Comparison of ENCODE assay signal across 15 cellular contexts in the genomic region with DNA sequence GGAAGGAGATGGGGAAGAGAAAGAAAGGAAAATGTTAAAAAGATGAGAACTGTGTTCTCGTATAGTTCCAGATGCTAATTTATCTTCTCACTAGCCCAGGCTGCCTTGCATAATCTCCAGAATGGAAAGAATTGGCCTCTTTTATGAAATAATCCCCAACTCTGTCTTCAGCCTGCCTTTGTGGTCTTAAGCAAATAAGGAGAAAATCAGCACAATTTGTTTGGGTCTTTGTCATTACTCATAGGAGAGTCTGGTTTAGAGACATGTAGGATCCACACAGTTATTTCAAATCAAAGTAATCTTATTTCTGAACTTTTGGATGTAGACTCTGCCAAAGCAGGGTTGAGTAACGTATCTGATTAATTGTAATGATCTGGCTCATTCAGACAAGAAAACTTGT. TPM values are rescaled to one million over a fixed set of nuclear protein-coding genes. Genes with fewer than 3 reads are reported as not detected.
DNase-seq lines count a peak whose midpoint lies in the region; ATAC-seq and TF ChIP-seq lines count a peak whose summit lies in the region.
"Had no signal": no experiment of that assay in that cellular context is flagged by ENCODE, and none has a peak within 500 bp of the region (broad histone marks: within the 10 kb centered on the region; RNA-seq: fewer than 3 reads in every experiment).

No MANE protein-coding gene starts in this region.

- peaks cover 10% of the 10 kb centered on the region for H3K27me3 ChIP-seq in adipocyte (replicated peaks; ENCODE audit: control insufficient read depth, insufficient read depth, low read length)
- no peaks in the 10 kb centered on the region for H3K27me3 ChIP-seq in hepatocyte
- H3K27me3 ChIP-seq: BLaER1 treated with 17β-estradiol and CSF1 and Interleukin-3, amounts not matched to agents 10 nM and 100 nM had no signal

- no peak for ATAC-seq in HG03469 (IDR thresholded peaks at IDR 0.05; ENCODE audit: unreplicated experiment)
- no peak for ATAC-seq in GM21447 (IDR thresholded peaks at IDR 0.05; ENCODE audit: unreplicated experiment)
- ATAC-seq: HepG2 had no signal

- no peak overlapping the region for H2AFZ ChIP-seq in hepatocyte

- 94% methylated on average over 2 of the region's 2 CpGs for WGBS in hepatocyte (ENCODE audit: low lambda C conversion rate, missing lambda C conversion rate)

- H3K27ac ChIP-seq in coronary artery (no peak overlapping the region), hepatocyte (no peak overlapping the region)
- H3K27ac ChIP-seq: 22Rv1; BLaER1 treated with 17β-estradiol and CSF1 and Interleukin-3, amounts not matched to agents 10 nM and 100 nM had no signal

- H3K4me3 ChIP-seq in AG09309 (ENCODE audit: control insufficient read depth, low read depth, low read length): no peak overlapping the region
- H3K4me3 ChIP-seq in adipocyte (ENCODE audit: low read length): no peak overlapping the region
- H3K4me3 ChIP-seq in fibroblast of mammary gland (ENCODE audit: control insufficient read depth, low read depth, low read length): no peak overlapping the region
- H3K4me3 ChIP-seq in skeletal muscle cell (ENCODE audit: low read depth, low read length): no peak overlapping the region
- no peak overlapping the region for H3K4me3 ChIP-seq in coronary artery
- no peak overlapping the region for H3K4me3 ChIP-seq in hepatocyte
- H3K4me3 ChIP-seq: BLaER1 treated with 17β-estradiol and CSF1 and Interleukin-3, amounts not matched to agents 10 nM and 100 nM had no signal

- H3K9ac ChIP-seq in adipocyte (ENCODE audit: low read length): no peak overlapping the region
- H3K9ac ChIP-seq: BLaER1 treated with 17β-estradiol and CSF1 and Interleukin-3, amounts not matched to agents 10 nM and 100 nM had no signal

- H4K20me1 ChIP-seq in hepatocyte (ENCODE audit: insufficient read depth, poor library complexity, severe bottlenecking): no peaks in the 10 kb centered on the region
- H4K20me1 ChIP-seq: BLaER1 treated with 17β-estradiol and CSF1 and Interleukin-3, amounts not matched to agents 10 nM and 100 nM had no signal

- H3K4me1 ChIP-seq in adipocyte (ENCODE audit: control insufficient read depth, insufficient read depth, low read length) (peaks cover 5% of the 10 kb centered on the region), hepatocyte (ENCODE audit: insufficient read depth) (no peaks in the 10 kb centered on the region)

- H3K36me3 ChIP-seq in adipocyte (ENCODE audit: control insufficient read depth, insufficient read depth, low read length, severe bottlenecking): no peaks in the 10 kb centered on the region
- H3K36me3 ChIP-seq in hepatocyte (replicated peaks; ENCODE audit: insufficient read depth, low read depth): no peaks in the 10 kb centered on the region
- H3K36me3 ChIP-seq: BLaER1 treated with 17β-estradiol and CSF1 and Interleukin-3, amounts not matched to agents 10 nM and 100 nM had no signal

- DNase-seq in AG09309 (ENCODE audit: low read depth): peak; percentile 8
- DNase-seq in adipocyte (ENCODE audit: low read depth): peak; percentile 77
- peak; percentile 5 for DNase-seq in fibroblast of mammary gland (ENCODE audit: low read depth)
- peak; percentile 2 for DNase-seq in skeletal muscle cell (ENCODE audit: low read depth)
- no peak for DNase-seq in coronary artery (ENCODE audit: low spot score)
- DNase-seq in hepatocyte (ENCODE audit: low spot score): no peak
- DNase-seq: AML-193; CD4-positive, CD25-positive, alpha-beta regulatory T cell; DMS53; GF-D8 had no signal

- no peaks in the 10 kb centered on the region for H3K9me2 ChIP-seq in hepatocyte (replicated peaks; ENCODE audit: insufficient read depth)

- H3K79me2 ChIP-seq in hepatocyte: no peaks in the 10 kb centered on the region

- no peak for TF ChIP-seq CTCF in AG09309 (IDR thresholded peaks at IDR 0.05; ENCODE audit: control insufficient read depth, insufficient read depth, low read depth, low read length, missing control alignments)
- TF ChIP-seq CTCF in fibroblast of mammary gland (conservative IDR thresholded peaks at IDR 0.05; ENCODE audit: control insufficient read depth, insufficient read depth, low read depth, low read length): no peak
- no peak for TF ChIP-seq CTCF in coronary artery (IDR thresholded peaks at IDR 0.05)
- no peak for TF ChIP-seq CTCF in hepatocyte (IDR thresholded peaks at IDR 0.05; ENCODE audit: poor library complexity)

- no peaks in the 10 kb centered on the region for H3K9me3 ChIP-seq in adipocyte (ENCODE audit: control insufficient read depth, low read length)
- H3K9me3 ChIP-seq in hepatocyte (ENCODE audit: low read depth): no peaks in the 10 kb centered on the region
- H3K9me3 ChIP-seq: BLaER1 treated with 17β-estradiol and CSF1 and Interleukin-3, amounts not matched to agents 10 nM and 100 nM had no signal

- H3K4me2 ChIP-seq in hepatocyte: no peak overlapping the region
- H3K4me2 ChIP-seq: BLaER1 treated with 17β-estradiol and CSF1 and Interleukin-3, amounts not matched to agents 10 nM and 100 nM had no signal

RNA-seq across cellular contexts. Expression of a gene that starts 50.7 kb away (rescaled TPM):
- 1.6 and 3.4 TPM in 2 replicates for total RNA-seq in hepatocyte
- 0.64 and 1.0 TPM in 2 replicates for polyA plus RNA-seq in hepatocyte
- total RNA-seq: HepG2 had no signal
- polyA plus RNA-seq: HepG2 had no signal

Comparison
In these comparisons a context has a peak if more than half of its experiments do, and no peak if none do; other contexts are left out.
1. DNase-seq: peak in AG09309 (single experiment), adipocyte (single experiment), fibroblast of mammary gland (single experiment) and skeletal muscle cell (single experiment); none in coronary artery (single experiment) and hepatocyte (single experiment).